In the genomic region with DNA sequence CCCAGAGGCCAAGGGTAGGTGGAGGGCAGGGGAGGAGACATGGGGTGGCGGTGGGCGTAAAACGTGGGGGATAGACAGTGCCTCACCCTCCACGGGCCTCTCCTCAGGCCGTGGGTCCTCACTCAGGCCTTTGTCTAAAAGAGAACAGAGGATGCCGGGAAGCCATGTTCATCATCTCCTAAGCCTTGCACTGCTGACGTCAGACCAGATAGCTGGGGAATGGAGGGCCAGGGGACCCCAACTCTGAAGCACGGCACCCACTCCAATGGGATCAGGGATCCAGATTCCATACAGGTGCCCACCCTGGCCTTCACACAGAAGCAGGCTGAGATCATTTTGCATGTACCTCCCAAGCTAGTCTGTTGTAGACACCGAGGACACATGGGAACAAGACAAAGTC, we compare ENCODE assay signal across 1 cellular context.
TF ChIP-seq lines count a peak whose summit lies in the region.

No MANE protein-coding gene starts in this region.

TF ChIP-seq in K562, 482 proteins besides CTCF, POLR2A, EP300 and RAD21 (continued from another document):
- no peak for TF ChIP-seq ZNF398 (CRISPR knock-in tag; IDR thresholded peaks at IDR 0.05)
- no peak for TF ChIP-seq RUNX1 (IDR thresholded peaks at IDR 0.05; ENCODE audit: low read depth)
- TF ChIP-seq GTF2A2 (tag; IDR thresholded peaks at IDR 0.05): no peak
- no peak for TF ChIP-seq SNRNP70 (optimal IDR thresholded peaks at IDR 0.05; ENCODE audit: low read depth, low read length)
- TF ChIP-seq TRIM28 (IDR thresholded peaks at IDR 0.05): no peak
- TF ChIP-seq, protein P1, sequence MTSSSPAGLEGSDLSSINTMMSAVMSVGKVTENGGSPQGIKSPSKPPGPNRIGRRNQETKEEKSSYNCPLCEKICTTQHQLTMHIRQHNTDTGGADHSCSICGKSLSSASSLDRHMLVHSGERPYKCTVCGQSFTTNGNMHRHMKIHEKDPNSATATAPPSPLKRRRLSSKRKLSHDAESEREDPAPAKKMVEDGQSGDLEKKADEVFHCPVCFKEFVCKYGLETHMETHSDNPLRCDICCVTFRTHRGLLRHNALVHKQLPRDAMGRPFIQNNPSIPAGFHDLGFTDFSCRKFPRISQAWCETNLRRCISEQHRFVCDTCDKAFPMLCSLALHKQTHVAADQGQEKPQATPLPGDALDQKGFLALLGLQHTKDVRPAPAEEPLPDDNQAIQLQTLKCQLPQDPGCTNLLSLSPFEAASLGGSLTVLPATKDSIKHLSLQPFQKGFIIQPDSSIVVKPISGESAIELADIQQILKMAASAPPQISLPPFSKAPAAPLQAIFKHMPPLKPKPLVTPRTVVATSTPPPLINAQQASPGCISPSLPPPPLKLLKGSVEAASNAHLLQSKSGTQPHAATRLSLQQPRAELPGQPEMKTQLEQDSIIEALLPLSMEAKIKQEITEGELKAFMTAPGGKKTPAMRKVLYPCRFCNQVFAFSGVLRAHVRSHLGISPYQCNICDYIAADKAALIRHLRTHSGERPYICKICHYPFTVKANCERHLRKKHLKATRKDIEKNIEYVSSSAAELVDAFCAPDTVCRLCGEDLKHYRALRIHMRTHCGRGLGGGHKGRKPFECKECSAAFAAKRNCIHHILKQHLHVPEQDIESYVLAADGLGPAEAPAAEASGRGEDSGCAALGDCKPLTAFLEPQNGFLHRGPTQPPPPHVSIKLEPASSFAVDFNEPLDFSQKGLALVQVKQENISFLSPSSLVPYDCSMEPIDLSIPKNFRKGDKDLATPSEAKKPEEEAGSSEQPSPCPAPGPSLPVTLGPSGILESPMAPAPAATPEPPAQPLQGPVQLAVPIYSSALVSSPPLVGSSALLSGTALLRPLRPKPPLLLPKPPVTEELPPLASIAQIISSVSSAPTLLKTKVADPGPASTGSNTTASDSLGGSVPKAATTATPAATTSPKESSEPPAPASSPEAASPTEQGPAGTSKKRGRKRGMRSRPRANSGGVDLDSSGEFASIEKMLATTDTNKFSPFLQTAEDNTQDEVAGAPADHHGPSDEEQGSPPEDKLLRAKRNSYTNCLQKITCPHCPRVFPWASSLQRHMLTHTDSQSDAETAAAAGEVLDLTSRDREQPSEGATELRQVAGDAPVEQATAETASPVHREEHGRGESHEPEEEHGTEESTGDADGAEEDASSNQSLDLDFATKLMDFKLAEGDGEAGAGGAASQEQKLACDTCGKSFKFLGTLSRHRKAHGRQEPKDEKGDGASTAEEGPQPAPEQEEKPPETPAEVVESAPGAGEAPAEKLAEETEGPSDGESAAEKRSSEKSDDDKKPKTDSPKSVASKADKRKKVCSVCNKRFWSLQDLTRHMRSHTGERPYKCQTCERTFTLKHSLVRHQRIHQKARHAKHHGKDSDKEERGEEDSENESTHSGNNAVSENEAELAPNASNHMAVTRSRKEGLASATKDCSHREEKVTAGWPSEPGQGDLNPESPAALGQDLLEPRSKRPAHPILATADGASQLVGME (CRISPR knock-in tag; IDR thresholded peaks at IDR 0.05): no peak
- TF ChIP-seq MTA3 (IDR thresholded peaks at IDR 0.05; ENCODE audit: borderline replicate concordance): no peak
- TF ChIP-seq SMARCA4 (IDR thresholded peaks at IDR 0.05): no peak
- TF ChIP-seq, protein P2, sequence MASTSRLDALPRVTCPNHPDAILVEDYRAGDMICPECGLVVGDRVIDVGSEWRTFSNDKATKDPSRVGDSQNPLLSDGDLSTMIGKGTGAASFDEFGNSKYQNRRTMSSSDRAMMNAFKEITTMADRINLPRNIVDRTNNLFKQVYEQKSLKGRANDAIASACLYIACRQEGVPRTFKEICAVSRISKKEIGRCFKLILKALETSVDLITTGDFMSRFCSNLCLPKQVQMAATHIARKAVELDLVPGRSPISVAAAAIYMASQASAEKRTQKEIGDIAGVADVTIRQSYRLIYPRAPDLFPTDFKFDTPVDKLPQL (IDR thresholded peaks at IDR 0.05; ENCODE audit: extremely low read depth, insufficient read length): no peak
- TF ChIP-seq ZNF143 (CRISPR knock-in tag; IDR thresholded peaks at IDR 0.05): no peak
- no peak for TF ChIP-seq TAF15 (IDR thresholded peaks at IDR 0.05; ENCODE audit: low read depth, low read length)
- no peak for TF ChIP-seq PURB (CRISPR knock-in tag; IDR thresholded peaks at IDR 0.05; ENCODE audit: low read depth)
- TF ChIP-seq, protein P3, sequence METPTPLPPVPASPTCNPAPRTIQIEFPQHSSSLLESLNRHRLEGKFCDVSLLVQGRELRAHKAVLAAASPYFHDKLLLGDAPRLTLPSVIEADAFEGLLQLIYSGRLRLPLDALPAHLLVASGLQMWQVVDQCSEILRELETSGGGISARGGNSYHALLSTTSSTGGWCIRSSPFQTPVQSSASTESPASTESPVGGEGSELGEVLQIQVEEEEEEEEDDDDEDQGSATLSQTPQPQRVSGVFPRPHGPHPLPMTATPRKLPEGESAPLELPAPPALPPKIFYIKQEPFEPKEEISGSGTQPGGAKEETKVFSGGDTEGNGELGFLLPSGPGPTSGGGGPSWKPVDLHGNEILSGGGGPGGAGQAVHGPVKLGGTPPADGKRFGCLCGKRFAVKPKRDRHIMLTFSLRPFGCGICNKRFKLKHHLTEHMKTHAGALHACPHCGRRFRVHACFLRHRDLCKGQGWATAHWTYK (CRISPR knock-in tag; IDR thresholded peaks at IDR 0.05): no peak
